In genomic region chr19:10206226-10206873, GRCh38 we compare ENCODE assay signal across 15 cellular contexts. TPM values are rescaled to one million over a fixed set of nuclear protein-coding genes. Genes with fewer than 3 reads are reported as not detected.
DNase-seq lines count a peak whose midpoint lies in the region; ATAC-seq, FAIRE-seq and TF ChIP-seq lines count a peak whose summit lies in the region.
"Had no signal": no experiment of that assay in that cellular context is flagged by ENCODE, and none has a peak within 500 bp of the region (broad histone marks: within the 10 kb centered on the region; RNA-seq: fewer than 3 reads in every experiment).

No MANE protein-coding gene starts in this region.

- TF ChIP-seq POLR2A in adrenal gland (IDR thresholded peaks at IDR 0.05) (no peak), GM12892 (IDR thresholded peaks at IDR 0.05; ENCODE audit: low read depth, low read length) (no peak)

- DNase-seq in AG08396 (ENCODE audit: low spot score) = peak; percentile 35
- DNase-seq in HT-29 (ENCODE audit: low spot score) = peak; percentile 9
- DNase-seq in adrenal gland = peak; percentile 61 to 86 (median 79)
- DNase-seq in iPS-NIHi11 (ENCODE audit: low spot score) = peak; percentile 38
- DNase-seq in natural killer cell = no peak
- DNase-seq in type B pancreatic cell (ENCODE audit: extremely low spot score, unreplicated experiment) = no peak
- no peak for DNase-seq in GM12892 (ENCODE audit: insufficient read length)
- DNase-seq: activated CD4-positive, alpha-beta T cell treated with anti-CD3 and anti-CD28 coated beads for 48 hours; NCI-H1417 treated with DMSO at 0.1 percent for 48 hours; spleen had no signal

- no peaks in the 10 kb centered on the region for H3K27me3 ChIP-seq in adrenal gland
- H3K27me3 ChIP-seq: spleen had no signal

- no peaks in the 10 kb centered on the region for H3K4me1 ChIP-seq in adrenal gland (replicated peaks in 1 of 2)
- H3K4me1 ChIP-seq: spleen had no signal

- 56 to 67% (median 63%) methylated on average over 6 to 10 of the region's 10 CpGs for whole genome bisulfite sequencing in adrenal gland, 4 donors

- H3K9me3 ChIP-seq in adrenal gland (replicated peaks in 1 of 3) = no peaks in the 10 kb centered on the region

- H3K4me3 ChIP-seq in adrenal gland = no peak overlapping the region
- H3K4me3 ChIP-seq: spleen had no signal

- H3K36me3 ChIP-seq in adrenal gland (replicated peaks in 1 of 2) = no peaks in the 10 kb centered on the region
- H3K36me3 ChIP-seq: spleen had no signal

- no peaks in the 10 kb centered on the region for H3K4me1 Mint-ChIP-seq in natural killer cell
- H3K4me1 Mint-ChIP-seq in type B pancreatic cell (ENCODE audit: unreplicated experiment) = no peaks in the 10 kb centered on the region
- H3K4me1 Mint-ChIP-seq: central memory CD8-positive, alpha-beta T cell had no signal

- H3K27me3 Mint-ChIP-seq in natural killer cell (ENCODE audit: low read depth in 2 of 2) (no peaks in the 10 kb centered on the region), type B pancreatic cell (no peaks in the 10 kb centered on the region)
- H3K27me3 Mint-ChIP-seq: central memory CD8-positive, alpha-beta T cell had no signal

- H3K36me3 Mint-ChIP-seq in natural killer cell = no peaks in the 10 kb centered on the region
- H3K36me3 Mint-ChIP-seq in type B pancreatic cell = no peaks in the 10 kb centered on the region

- FAIRE-seq in GM12892 (lab: Jason Lieb, UNC) = no peak
- FAIRE-seq: HTR-8/SVneo, keratinocyte had no signal

- intact Hi-C loops in adrenal gland (cut with DNase I) = no loop called here
- intact Hi-C loops in natural killer cell (cut with micrococcal nuclease) = no loop called here

- H3K27ac ChIP-seq in adrenal gland = peak overlapping the region in 1 of 5 donors; percentile 3
- H3K27ac ChIP-seq: spleen had no signal

- ATAC-seq in natural killer cell (no peak), GM18519 (IDR thresholded peaks at IDR 0.05; ENCODE audit: low FRiP score, unreplicated experiment) (no peak)

- H3K4me3 Mint-ChIP-seq in natural killer cell = no peak overlapping the region
- no peak overlapping the region for H3K4me3 Mint-ChIP-seq in type B pancreatic cell
- H3K4me3 Mint-ChIP-seq: activated T-helper 1 cell treated with anti-CD3 and anti-CD28 coated beads, Interleukin-12 subunit alpha, Interleukin-12 subunit beta, Interleukin-2, Interleukin-4 antibody, amounts not matched to agents 30 ng/mL and 10 ng/mL and 1 ng/mL, durations not matched to agents 14 hours and 24 hours and 36 hours; central memory CD8-positive, alpha-beta T cell had no signal

- no peak for TF ChIP-seq CTCF in adrenal gland (IDR thresholded peaks at IDR 0.05)
- TF ChIP-seq CTCF in natural killer cell (IDR thresholded peaks at IDR 0.05) = no peak
- TF ChIP-seq CTCF in type B pancreatic cell (conservative IDR thresholded peaks at IDR 0.05) = no peak

- H3K9me3 Mint-ChIP-seq in natural killer cell (no peaks in the 10 kb centered on the region), type B pancreatic cell (peaks cover 5% of the 10 kb centered on the region)

- H3K27ac Mint-ChIP-seq in natural killer cell = no peak overlapping the region
- H3K27ac Mint-ChIP-seq in type B pancreatic cell = no peak overlapping the region
- H3K27ac Mint-ChIP-seq: activated T-helper 1 cell treated with anti-CD3 and anti-CD28 coated beads, Interleukin-12 subunit alpha, Interleukin-12 subunit beta, Interleukin-2, Interleukin-4 antibody, amounts not matched to agents 30 ng/mL and 10 ng/mL and 1 ng/mL, durations not matched to agents 14 hours and 24 hours and 36 hours had no signal

RNA-seq across cellular contexts. Expression of gene DNMT1, which starts 11.6 kb away (rescaled TPM):
- total RNA-seq in HT-29 (2014; rRNA removed; shearing (Covaris generic)) = 105 and 136 TPM in 2 replicates
- total RNA-seq in adrenal gland = 10 to 100 TPM; 23.6 to 48.2 (median 35.2) TPM
- polyA plus RNA-seq in adrenal gland = 10 to 100 TPM; 35.5 to 49.7 (median 44.0) TPM
- total RNA-seq in natural killer cell = 100 to 1,000 TPM; 266 to 323 (median 275) TPM
- 85.0 and 167 TPM in 2 replicates for total RNA-seq in type B pancreatic cell (ENCODE audit: low replicate concordance)
- polyA plus RNA-seq in GM12892 (2012; ENCODE audit: missing spikeins) = 122 TPM

RNA-seq across cellular contexts. Expression of gene S1PR2, which starts 24.8 kb away (rescaled TPM):
- 0.91 and 1.4 TPM in 2 replicates for total RNA-seq in HT-29 (2014; rRNA removed; shearing (Covaris generic))
- total RNA-seq in adrenal gland = 1 to 10 TPM; 2.1 to 9.5 (median 6.6) TPM
- polyA plus RNA-seq in adrenal gland = 1 to 10 TPM; 1.6 to 3.5 (median 3.1) TPM
- 10 to 100 TPM in 1 of 3 donors, 1 to 10 TPM in 2; 6.8 to 12.6 (median 9.5) TPM for total RNA-seq in natural killer cell
- total RNA-seq in type B pancreatic cell (ENCODE audit: low replicate concordance) = 8.0 and 23.3 TPM in 2 replicates
- 10.6 TPM for polyA plus RNA-seq in GM12892 (2012; ENCODE audit: missing spikeins)

RNA-seq across cellular contexts. Expression of gene MRPL4, which starts 45.7 kb away (rescaled TPM):
- 201 and 220 TPM in 2 replicates for total RNA-seq in HT-29 (2014; rRNA removed; shearing (Covaris generic))
- total RNA-seq in adrenal gland (100 to 1,000 TPM in 1 of 8 donors, 10 to 100 TPM in 7; 43.7 to 123 (median 86.0) TPM), natural killer cell (10 to 100 TPM; 34.5 to 41.6 (median 40.2) TPM), type B pancreatic cell (ENCODE audit: low replicate concordance) (67.3 and 68.0 TPM in 2 replicates)
- 10 to 100 TPM; 33.4 to 56.4 (median 43.8) TPM for polyA plus RNA-seq in adrenal gland
- 49.2 TPM for polyA plus RNA-seq in GM12892 (2012; ENCODE audit: missing spikeins)

Comparison
In these comparisons a context has a peak if more than half of its experiments do, and no peak if none do; other contexts are left out.
1. DNase-seq: peak in AG08396 (single experiment), HT-29 (single experiment), adrenal gland (7 of 7) and iPS-NIHi11 (single experiment); none in natural killer cell (single experiment), type B pancreatic cell (single experiment) and GM12892 (single experiment).